8 cellular contexts compared by ENCODE assay signal in genomic region chr10:122879339-122880273, GRCh38. TPM values are rescaled to one million over a fixed set of nuclear protein-coding genes. Genes with fewer than 3 reads are reported as not detected.
DNase-seq lines count a peak whose midpoint lies in the region; ATAC-seq and TF ChIP-seq lines count a peak whose summit lies in the region.

A gene with protein sequence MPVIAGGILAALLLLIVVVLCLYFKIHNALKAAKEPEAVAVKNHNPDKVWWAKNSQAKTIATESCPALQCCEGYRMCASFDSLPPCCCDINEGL (minus strand): TSS chr10:122879581. CDS start chr10:122850515, 29,066 bp downstream.

- DNase-seq in GM10248 (ENCODE audit: extremely low spot score) (peak; percentile 96), NCI-H1105 treated with DMSO at 0.1 percent for 48 hours (lab: John Stamatoyannopoulos, UW) (peak; percentile 93), T-helper 1 cell (peak; percentile 89 to 96 (median 94)), amygdala (lab: John Stamatoyannopoulos, UW) (peak in 55 of 56 donors; percentile 42 to 94 (median 86)), right cardiac atrium (peak; percentile 95 to 97 (median 96)), sciatic nerve (ENCODE audit: low spot score) (peak; percentile 95), nephron progenitor cell (no peak)

- H3K27me3 ChIP-seq in right cardiac atrium (ENCODE audit: control insufficient read depth, insufficient read depth) = no peaks in the 10 kb centered on the region

- H3K9me3 ChIP-seq in right cardiac atrium (ENCODE audit: control insufficient read depth, low read length) = no peaks in the 10 kb centered on the region

- H3K4me3 ChIP-seq in right cardiac atrium (ENCODE audit: low read length) = peak within 1 kb of the TSS; percentile 60

- no peak within 1 kb of the TSS for H3K27ac Mint-ChIP-seq in nephron progenitor cell

- H3K36me3 Mint-ChIP-seq in nephron progenitor cell (ENCODE audit: low read depth) = no peaks in the 10 kb centered on the region

- no peaks in the 10 kb centered on the region for H3K4me1 Mint-ChIP-seq in nephron progenitor cell

- no peaks in the 10 kb centered on the region for H3K27me3 Mint-ChIP-seq in nephron progenitor cell (ENCODE audit: low read depth, poor library complexity)

- H3K9me3 Mint-ChIP-seq in nephron progenitor cell = no peaks in the 10 kb centered on the region

- no peak within 1 kb of the TSS for H3K4me3 Mint-ChIP-seq in nephron progenitor cell

- intact Hi-C loops in right cardiac atrium (cut with DNase I) (no loop called here), sciatic nerve (cut with DNase I) (no loop called here)

- no peaks in the 10 kb centered on the region for H3K4me1 ChIP-seq in right cardiac atrium (ENCODE audit: control insufficient read depth, insufficient read depth, low read length)

- CTCF ChIA-PET in GM10248 (lab: Yijun Ruan, JAX) = interaction anchor here (1.7 kb wide), 1 partner anchor 12 kb away, joined by 5 read pairs; no protein-coding TSS in a partner anchor

- POLR2A ChIA-PET in GM10248 (lab: Yijun Ruan, JAX) = no interaction called here

- H3K27ac ChIP-seq in right cardiac atrium (ENCODE audit: low read length) = no peak within 1 kb of the TSS

- TF ChIP-seq CTCF in GM10248 (IDR thresholded peaks at IDR 0.05; ENCODE audit: control extremely low read depth, extremely low read depth, low read depth, missing control alignments) = no peak
- no peak for TF ChIP-seq CTCF in nephron progenitor cell (IDR thresholded peaks at IDR 0.05)

- peak; percentile 70 for ATAC-seq in HG02610 (IDR thresholded peaks at IDR 0.05; ENCODE audit: unreplicated experiment)
- ATAC-seq in right cardiac atrium = peak; percentile 98 to 99
- ATAC-seq in sciatic nerve = peak; percentile 100

- WGBS in right cardiac atrium = 3% methylated on average over 95 of the region's 95 CpGs

RNA-seq across cellular contexts. Expression of the gene that starts here (rescaled TPM):
- total RNA-seq in right cardiac atrium (1 to 10 TPM in 2 of 4 donors, under 1 TPM in 2; 0.47 to 1.4 (median 0.88) TPM), sciatic nerve (5.4 TPM)
- 1.2 TPM for polyA plus RNA-seq in right cardiac atrium
